9 cellular contexts compared by ENCODE assay signal in the genomic region with DNA sequence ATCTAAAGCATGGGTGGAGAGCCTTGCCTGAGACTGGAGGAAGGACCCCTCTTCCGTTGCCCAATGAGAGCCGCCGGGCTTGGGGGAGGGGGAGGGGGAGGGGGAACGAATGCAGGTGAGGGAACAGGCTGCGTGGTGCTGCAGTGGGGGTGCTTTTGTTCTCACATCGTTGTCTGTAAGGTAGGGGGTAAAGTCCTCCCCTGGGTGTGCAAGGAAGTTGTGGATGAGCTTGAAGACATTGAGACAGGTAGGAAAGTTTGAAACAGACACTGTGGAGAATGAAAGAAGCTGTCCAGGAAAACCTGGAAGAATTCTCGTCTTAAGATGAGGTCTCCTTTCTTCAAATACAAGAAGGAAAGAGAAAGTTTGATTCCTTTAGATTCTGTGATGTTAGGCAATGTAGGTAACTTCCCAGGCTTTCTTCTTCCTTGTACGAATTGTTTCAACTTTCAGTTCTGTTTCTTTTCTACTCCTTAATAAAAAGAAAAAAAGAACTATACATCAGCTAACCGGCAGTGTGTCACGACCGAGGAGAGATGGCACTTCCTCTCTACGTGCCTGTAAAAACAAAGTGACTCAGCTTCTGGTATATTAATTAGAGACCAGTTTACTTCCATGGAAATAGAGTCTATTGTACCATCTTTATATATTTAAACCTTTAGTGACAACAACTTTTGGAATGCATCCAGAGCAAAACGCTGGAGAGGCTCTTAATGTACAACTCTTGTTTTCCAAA.
A peak's percentile ranks its signal among the peaks of the same experiment; 100 is the strongest.
DNase-seq lines count a peak whose midpoint lies in the region; ATAC-seq, FAIRE-seq and TF ChIP-seq lines count a peak whose summit lies in the region.
"Had no signal": no experiment of that assay in that cellular context is flagged by ENCODE, and none has a peak within 500 bp of the region (broad histone marks: within the 10 kb centered on the region; RNA-seq: fewer than 3 reads in every experiment).

No MANE protein-coding gene starts in this region.

- TF ChIP-seq POLR2A in right lobe of liver (IDR thresholded peaks at IDR 0.05) (no peak), HepG2 (IDR thresholded peaks at IDR 0.05; ENCODE audit: insufficient read depth in 1 of 2, low read depth in 2 of 2, low read length in 2 of 2) (no peak), thyroid gland (IDR thresholded peaks at IDR 0.05) (no peak)

- H3K9ac ChIP-seq in HepG2 (ENCODE audit: insufficient read depth, low read depth, low read length) = no peak overlapping the region

- no peak for TF ChIP-seq RAD21 in HepG2 (CRISPR knock-in tag; IDR thresholded peaks at IDR 0.05)

- H3K4me3 ChIP-seq in right lobe of liver (no peak overlapping the region), HepG2 (replicated peaks in 1 of 3; ENCODE audit: insufficient read depth in 1 of 3, low read depth in 2 of 3, low read length in 3 of 3) (no peak overlapping the region), thyroid gland (replicated peaks in 1 of 3) (no peak overlapping the region)

- H3K36me3 ChIP-seq in right lobe of liver = no peaks in the 10 kb centered on the region
- no peaks in the 10 kb centered on the region for H3K36me3 ChIP-seq in HepG2 (replicated peaks in 1 of 2; ENCODE audit: control insufficient read depth in 1 of 2, insufficient read depth in 2 of 2, low read length in 2 of 2)
- no peaks in the 10 kb centered on the region for H3K36me3 ChIP-seq in thyroid gland

- TF ChIP-seq EP300 in HepG2 (IDR thresholded peaks at IDR 0.05; ENCODE audit: low read depth in 2 of 2, low read length in 2 of 2) = no peak
- TF ChIP-seq EP300 in HepG2 (CRISPR knock-in tag; IDR thresholded peaks at IDR 0.05; ENCODE audit: borderline replicate concordance) = no peak

- CTCF ChIA-PET in HepG2 (lab: Yijun Ruan, JAX; ENCODE audit: low intra/inter-chr PET ratio, low total read pairs) = no interaction called here

- POLR2A ChIA-PET in HepG2 (lab: Yijun Ruan, JAX) = no interaction called here

- no peaks in the 10 kb centered on the region for H3K79me2 ChIP-seq in HepG2 (ENCODE audit: insufficient read depth, low read length)

- TF ChIP-seq CTCF in right lobe of liver (IDR thresholded peaks at IDR 0.05) (no peak), HepG2 (CRISPR knock-in tag; IDR thresholded peaks at IDR 0.05) (no peak), thyroid gland (IDR thresholded peaks at IDR 0.05) (no peak)

- 28% methylated on average over 13 of the region's 13 CpGs for WGBS in right lobe of liver (ENCODE audit: insufficient coverage, low coverage, low lambda C conversion rate, missing lambda C conversion rate)
- 11% methylated on average over 13 of the region's 13 CpGs for WGBS in HepG2 (ENCODE audit: low lambda C conversion rate)
- 22 to 24% methylated on average over 13 of the region's 13 CpGs for WGBS in thyroid gland, 2 donors

- H3K27ac ChIP-seq in right lobe of liver (no peak overlapping the region), HepG2 (ENCODE audit: extremely low read length, insufficient read depth, low read length) (no peak overlapping the region), thyroid gland (peak overlapping the region in 2 of 3 donors; percentile 39 to 50)

- H2AFZ ChIP-seq in HepG2 (ENCODE audit: low read length) = no peak overlapping the region

- H3K4me1 ChIP-seq in right lobe of liver (no peaks in the 10 kb centered on the region), HepG2 (ENCODE audit: insufficient read depth, low read length) (no peaks in the 10 kb centered on the region), thyroid gland (peaks cover 9 to 25% of the 10 kb centered on the region in 2 donors)

- no peak overlapping the region for H3K4me2 ChIP-seq in HepG2 (ENCODE audit: low read depth, low read length)

- no peaks in the 10 kb centered on the region for H3K9me3 ChIP-seq in right lobe of liver
- H3K9me3 ChIP-seq in HepG2 (ENCODE audit: low read length) = no peaks in the 10 kb centered on the region
- no peaks in the 10 kb centered on the region for H3K9me3 ChIP-seq in thyroid gland

- no peaks in the 10 kb centered on the region for H4K20me1 ChIP-seq in HepG2 (ENCODE audit: insufficient read depth, low read length)

- H3K27me3 ChIP-seq in right lobe of liver (peaks cover 0 to 15% of the 10 kb centered on the region in 2 donors), HepG2 (ENCODE audit: control insufficient read depth in 1 of 2, insufficient read depth in 2 of 2, low read length in 2 of 2) (peaks cover 0 to 8% of the 10 kb centered on the region in 2 experiments; a peak in 1 of 5 replicates), thyroid gland (no peaks in the 10 kb centered on the region)

- DNase-seq in right lobe of liver (no peak), HepG2 (ENCODE audit: low spot score) (no peak), RPMI7951 (ENCODE audit: low read depth) (peak; percentile 54), fibroblast of gingiva (ENCODE audit: low read depth) (peak; percentile 14), thyroid gland (no peak), SKM-1 treated with dmso at 0.1 percent for 144 hours (lab: John Stamatoyannopoulos, UW; ENCODE audit: unreplicated experiment) (no peak)
- DNase-seq: activated CD4-positive, alpha-beta T cell treated with anti-CD3 and anti-CD28 coated beads, Interleukin-2, amount 50 U/mL, for 48 hours had no signal

- intact Hi-C loops in right lobe of liver (cut with DNase I) = no loop called here
- intact Hi-C loops in HepG2 (cut with micrococcal nuclease; ENCODE audit: unreplicated experiment) = no loop called here
- intact Hi-C loops in thyroid gland (cut with DNase I) = no loop called here

- ATAC-seq in right lobe of liver (peak; percentile 28 to 66 (median 56)), HepG2 (no peak), HG03565 (IDR thresholded peaks at IDR 0.05; ENCODE audit: unreplicated experiment) (no peak), HG03571 (IDR thresholded peaks at IDR 0.05; ENCODE audit: unreplicated experiment) (no peak)

- no TSS peak for BruUV-seq in HepG2 (replicated peaks; lab: Mats Ljungman, UMichigan)

- in situ Hi-C loops in HepG2 (cut with HindIII; ENCODE audit: extremely low pct_ligation_motif_present, low pct_unique_long_range_greater_than_20kb) = no loop called here

- FAIRE-seq in HepG2 (lab: Jason Lieb, UNC) = no peak

TF ChIP-seq in HepG2, 621 proteins besides CTCF, POLR2A, EP300 and RAD21:
- TF ChIP-seq, protein P1, sequence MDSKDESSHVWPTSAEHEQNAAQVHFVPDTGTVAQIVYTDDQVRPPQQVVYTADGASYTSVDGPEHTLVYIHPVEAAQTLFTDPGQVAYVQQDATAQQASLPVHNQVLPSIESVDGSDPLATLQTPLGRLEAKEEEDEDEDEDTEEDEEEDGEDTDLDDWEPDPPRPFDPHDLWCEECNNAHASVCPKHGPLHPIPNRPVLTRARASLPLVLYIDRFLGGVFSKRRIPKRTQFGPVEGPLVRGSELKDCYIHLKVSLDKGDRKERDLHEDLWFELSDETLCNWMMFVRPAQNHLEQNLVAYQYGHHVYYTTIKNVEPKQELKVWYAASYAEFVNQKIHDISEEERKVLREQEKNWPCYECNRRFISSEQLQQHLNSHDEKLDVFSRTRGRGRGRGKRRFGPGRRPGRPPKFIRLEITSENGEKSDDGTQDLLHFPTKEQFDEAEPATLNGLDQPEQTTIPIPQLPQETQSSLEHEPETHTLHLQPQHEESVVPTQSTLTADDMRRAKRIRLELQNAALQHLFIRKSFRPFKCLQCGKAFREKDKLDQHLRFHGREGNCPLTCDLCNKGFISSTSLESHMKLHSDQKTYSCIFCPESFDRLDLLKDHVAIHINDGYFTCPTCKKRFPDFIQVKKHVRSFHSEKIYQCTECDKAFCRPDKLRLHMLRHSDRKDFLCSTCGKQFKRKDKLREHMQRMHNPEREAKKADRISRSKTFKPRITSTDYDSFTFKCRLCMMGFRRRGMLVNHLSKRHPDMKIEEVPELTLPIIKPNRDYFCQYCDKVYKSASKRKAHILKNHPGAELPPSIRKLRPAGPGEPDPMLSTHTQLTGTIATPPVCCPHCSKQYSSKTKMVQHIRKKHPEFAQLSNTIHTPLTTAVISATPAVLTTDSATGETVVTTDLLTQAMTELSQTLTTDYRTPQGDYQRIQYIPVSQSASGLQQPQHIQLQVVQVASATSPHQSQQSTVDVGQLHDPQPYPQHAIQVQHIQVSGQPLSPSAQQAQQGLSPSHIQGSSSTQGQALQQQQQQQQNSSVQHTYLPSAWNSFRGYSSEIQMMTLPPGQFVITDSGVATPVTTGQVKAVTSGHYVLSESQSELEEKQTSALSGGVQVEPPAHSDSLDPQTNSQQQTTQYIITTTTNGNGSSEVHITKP (CRISPR knock-in tag; IDR thresholded peaks at IDR 0.05; ENCODE audit: low read depth) = no peak
- TF ChIP-seq ONECUT2 (CRISPR knock-in tag; IDR thresholded peaks at IDR 0.05) (no peak), RELA (CRISPR knock-in tag; IDR thresholded peaks at IDR 0.05) (no peak), ZFAT (CRISPR knock-in tag; conservative IDR thresholded peaks at IDR 0.05) (no peak), ELF4 (CRISPR knock-in tag; IDR thresholded peaks at IDR 0.05; ENCODE audit: borderline replicate concordance) (no peak), ZNF589 (CRISPR knock-in tag; conservative IDR thresholded peaks at IDR 0.05) (no peak), ZNF350 (CRISPR knock-in tag; IDR thresholded peaks at IDR 0.05; ENCODE audit: borderline replicate concordance, low read depth) (no peak), ZNF841 (CRISPR knock-in tag; IDR thresholded peaks at IDR 0.05; ENCODE audit: borderline replicate concordance) (no peak), ZNF644 (CRISPR knock-in tag; IDR thresholded peaks at IDR 0.05; ENCODE audit: low read depth) (no peak), TP53 (CRISPR knock-in tag; conservative IDR thresholded peaks at IDR 0.05) (no peak), ZNF121 (CRISPR knock-in tag; IDR thresholded peaks at IDR 0.05) (no peak)

Comparison
In these comparisons a context has a peak if more than half of its experiments do, and no peak if none do; other contexts are left out.
1. ATAC-seq: peak in right lobe of liver (4 of 4); none in HepG2 (single experiment), HG03565 (single experiment) and HG03571 (single experiment).
2. DNase-seq: peak in RPMI7951 (single experiment) and fibroblast of gingiva (single experiment); none in right lobe of liver (0 of 3), HepG2 (single experiment), thyroid gland (0 of 2) and SKM-1 treated with dmso at 0.1 percent for 144 hours (single experiment).
3. H3K27ac ChIP-seq: peak in thyroid gland (2 of 3); none in right lobe of liver (0 of 3) and HepG2 (single experiment).